In the genomic region with DNA sequence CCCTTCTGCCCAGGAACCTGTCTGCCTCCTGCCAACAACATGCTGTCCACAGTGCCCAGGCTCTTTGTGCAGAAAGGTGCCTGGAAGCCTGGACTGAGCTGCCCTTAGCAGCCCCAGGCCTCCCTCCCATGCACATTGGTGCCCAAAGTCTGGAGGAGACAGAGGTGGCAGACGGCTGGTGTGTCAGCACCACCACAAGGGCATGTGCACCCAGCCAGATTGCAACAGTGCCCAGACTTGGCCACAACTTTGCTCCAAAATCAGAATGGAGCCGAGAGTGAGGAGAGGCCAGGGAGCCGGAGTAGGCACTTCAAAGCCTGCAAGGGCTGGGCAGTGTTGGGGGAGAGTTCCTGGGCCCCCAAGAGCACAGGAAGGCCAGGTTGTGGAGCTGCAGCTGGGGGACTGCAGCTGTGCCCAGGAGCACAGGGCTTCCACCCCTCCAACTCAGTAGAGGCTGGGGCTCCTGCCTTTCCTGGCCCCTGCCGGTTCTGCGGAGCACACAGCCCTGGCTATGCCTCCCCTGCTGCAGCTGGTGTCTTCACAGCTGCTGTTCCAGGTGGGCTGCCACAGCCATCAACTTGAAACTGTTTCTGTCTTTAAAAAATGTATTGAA, we compare ENCODE assay signal across 26 cellular contexts.
"Had no signal": no experiment of that assay in that cellular context is flagged by ENCODE, and none has a peak within 500 bp of the region (broad histone marks: within the 10 kb centered on the region; RNA-seq: fewer than 3 reads in every experiment).

No MANE protein-coding gene starts in this region.

- H3K27me3 ChIP-seq: MG63 had no signal

- ATAC-seq: activated CD4-positive, alpha-beta T cell treated with anti-CD3 and anti-CD28 coated beads for 36 hours; activated T-helper 17 cell treated with anti-CD3 and anti-CD28 coated beads, Interleukin-2, amount 50 U/mL, for 72 hours; Panc1 had no signal

- H3K27me3 Mint-ChIP-seq: activated CD4-positive, alpha-beta memory T cell treated with anti-CD3 and anti-CD28 coated beads, Interleukin-2, amount 10 ng/mL, durations not matched to agents 7 days and 5 days; activated CD4-positive, alpha-beta T cell treated with anti-CD3 and anti-CD28 coated beads for 36 hours; activated naive CD8-positive, alpha-beta T cell; activated T-helper 17 cell treated with anti-CD3 and anti-CD28 coated beads, Interleukin-2, amount 50 U/mL, for 72 hours had no signal

- DNase-seq: activated CD4-positive, alpha-beta memory T cell treated with anti-CD3 and anti-CD28 coated beads, Interleukin-2, amount 10 ng/mL, durations not matched to agents 7 days and 5 days; activated CD4-positive, alpha-beta T cell treated with anti-CD3 and anti-CD28 coated beads for 36 hours; activated CD4-positive, alpha-beta T cell treated with anti-CD3 and anti-CD28 coated beads, Interleukin-2, amount 50 U/mL, for 1 hour; activated CD4-positive, CD25-positive, alpha-beta regulatory T cell; activated gamma-delta T cell; activated naive CD4-positive, alpha-beta T cell treated with anti-CD3 and anti-CD28 coated beads for 36 hours; activated T-cell treated with anti-CD3 and anti-CD28 coated beads for 4 hours; activated T-cell treated with anti-CD3 and anti-CD28 coated beads, Interleukin-2, amount 50 U/mL, for 48 hours; amygdala; IMR-90; KBM-7; MG63; NCI-H1105 treated with DMSO at 0.1 percent for 48 hours; NCI-H146; NCI-H1930; NCI-H2107; NCI-H2171 treated with DMSO at 0.1 percent for 48 hours; NCI-H226; NCI-H526; NCI-H82; SHP77 treated with DMSO at 0.1 percent for 48 hours had no signal

- H3K36me3 ChIP-seq: MG63 had no signal

- H3K9me3 ChIP-seq: MG63 had no signal

- H3K4me1 Mint-ChIP-seq: activated CD4-positive, alpha-beta memory T cell treated with anti-CD3 and anti-CD28 coated beads, Interleukin-2, amount 10 ng/mL, durations not matched to agents 7 days and 5 days; activated CD4-positive, alpha-beta T cell treated with anti-CD3 and anti-CD28 coated beads for 36 hours; activated T-helper 17 cell treated with anti-CD3 and anti-CD28 coated beads, Interleukin-2, amount 50 U/mL, for 72 hours had no signal

- H3K36me3 Mint-ChIP-seq: activated naive CD8-positive, alpha-beta T cell had no signal

- H3K4me3 ChIP-seq: MG63 had no signal

- H3K27ac Mint-ChIP-seq: activated CD4-positive, alpha-beta memory T cell treated with anti-CD3 and anti-CD28 coated beads, Interleukin-2, amount 10 ng/mL, durations not matched to agents 7 days and 5 days; activated CD4-positive, alpha-beta T cell treated with anti-CD3 and anti-CD28 coated beads for 36 hours; activated naive CD4-positive, alpha-beta T cell treated with anti-CD3 and anti-CD28 coated beads for 36 hours; activated naive CD8-positive, alpha-beta T cell; activated T-helper 17 cell treated with anti-CD3 and anti-CD28 coated beads, Interleukin-2, amount 50 U/mL, for 72 hours; T-helper 1 cell treated with Interleukin-12 subunit alpha and Interleukin-12 subunit beta and Interleukin-4 antibody, amounts not matched to agents 30 μg/mL and 1 μg/mL, for 36 hours had no signal

- H3K9me3 Mint-ChIP-seq: activated naive CD4-positive, alpha-beta T cell treated with anti-CD3 and anti-CD28 coated beads for 36 hours; T-helper 1 cell treated with Interleukin-12 subunit alpha and Interleukin-12 subunit beta and Interleukin-4 antibody, amounts not matched to agents 30 μg/mL and 1 μg/mL, for 36 hours had no signal

- H3K4me3 Mint-ChIP-seq: activated CD4-positive, alpha-beta memory T cell treated with anti-CD3 and anti-CD28 coated beads, Interleukin-2, amount 10 ng/mL, durations not matched to agents 7 days and 5 days; activated CD4-positive, alpha-beta T cell treated with anti-CD3 and anti-CD28 coated beads for 36 hours; activated naive CD4-positive, alpha-beta T cell treated with anti-CD3 and anti-CD28 coated beads for 36 hours; activated naive CD8-positive, alpha-beta T cell; activated T-helper 17 cell treated with anti-CD3 and anti-CD28 coated beads, Interleukin-2, amount 50 U/mL, for 72 hours; T-helper 1 cell treated with Interleukin-12 subunit alpha and Interleukin-12 subunit beta and Interleukin-4 antibody, amounts not matched to agents 30 μg/mL and 1 μg/mL, for 36 hours had no signal

- H3K27ac ChIP-seq: RWPE1 had no signal
